Comparison of ENCODE assay signal across 1 cellular context in the genomic region with DNA sequence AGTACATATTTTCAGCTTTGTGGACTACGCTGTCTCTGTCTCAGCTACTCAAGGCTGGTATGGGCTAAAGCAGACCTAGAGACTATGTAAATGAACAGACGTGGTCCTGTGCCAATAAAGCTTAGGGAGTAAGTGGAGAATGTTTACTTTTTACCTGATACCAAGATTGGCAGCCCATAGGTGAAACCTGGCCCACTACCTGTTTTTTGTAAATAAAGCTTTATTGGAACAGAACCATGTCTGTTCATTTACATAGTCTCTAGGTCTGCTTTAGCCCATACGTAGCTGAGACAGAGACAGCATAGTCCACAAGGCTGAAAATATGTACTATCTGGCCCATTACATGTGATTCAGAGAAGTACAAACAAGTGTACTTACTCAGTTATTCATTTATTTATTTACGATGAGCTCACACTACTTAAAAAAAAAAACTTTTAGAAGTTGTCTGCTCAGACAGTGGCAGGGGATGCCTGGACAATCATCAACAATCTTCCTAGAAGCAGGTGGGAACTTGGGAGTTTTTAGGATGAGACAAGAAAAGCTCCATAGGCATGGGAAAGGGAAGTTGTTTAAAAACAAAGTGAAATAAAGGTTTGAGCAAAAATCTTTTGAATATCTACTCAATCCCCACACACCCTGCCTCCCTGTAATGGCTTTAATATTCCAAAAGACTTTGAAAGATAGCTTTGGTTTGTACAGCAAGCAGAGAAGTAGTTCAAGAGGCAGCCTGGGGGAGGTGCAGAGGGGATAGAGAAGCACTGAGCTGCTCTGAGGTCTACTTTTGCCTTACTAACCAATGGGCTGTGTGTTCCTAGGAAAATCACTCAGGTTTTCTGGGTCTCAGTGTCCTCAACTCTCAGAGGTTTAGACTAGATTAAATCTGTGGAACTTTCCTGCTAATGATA.
TF ChIP-seq lines count a peak whose summit lies in the region.

No MANE protein-coding gene starts in this region.

TF ChIP-seq in WTC11, 78 proteins besides CTCF, POLR2A, EP300 and RAD21 (continued from another document):
- no peak for TF ChIP-seq RORB (CRISPR knock-in tag; IDR thresholded peaks at IDR 0.05)
- TF ChIP-seq TEAD1 (CRISPR knock-in tag; IDR thresholded peaks at IDR 0.05): no peak
- TF ChIP-seq KAT7 (CRISPR knock-in tag; IDR thresholded peaks at IDR 0.05; ENCODE audit: borderline replicate concordance): no peak
- no peak for TF ChIP-seq ZNF317 (CRISPR knock-in tag; IDR thresholded peaks at IDR 0.05; ENCODE audit: borderline replicate concordance, low read depth)
- TF ChIP-seq, protein P1, sequence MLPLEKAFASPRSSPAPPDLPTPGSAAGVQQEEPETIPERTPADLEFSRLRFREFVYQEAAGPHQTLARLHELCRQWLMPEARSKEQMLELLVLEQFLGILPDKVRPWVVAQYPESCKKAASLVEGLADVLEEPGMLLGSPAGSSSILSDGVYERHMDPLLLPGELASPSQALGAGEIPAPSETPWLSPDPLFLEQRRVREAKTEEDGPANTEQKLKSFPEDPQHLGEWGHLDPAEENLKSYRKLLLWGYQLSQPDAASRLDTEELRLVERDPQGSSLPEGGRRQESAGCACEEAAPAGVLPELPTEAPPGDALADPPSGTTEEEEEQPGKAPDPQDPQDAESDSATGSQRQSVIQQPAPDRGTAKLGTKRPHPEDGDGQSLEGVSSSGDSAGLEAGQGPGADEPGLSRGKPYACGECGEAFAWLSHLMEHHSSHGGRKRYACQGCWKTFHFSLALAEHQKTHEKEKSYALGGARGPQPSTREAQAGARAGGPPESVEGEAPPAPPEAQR (CRISPR knock-in tag; IDR thresholded peaks at IDR 0.05): no peak
- TF ChIP-seq, protein P2, sequence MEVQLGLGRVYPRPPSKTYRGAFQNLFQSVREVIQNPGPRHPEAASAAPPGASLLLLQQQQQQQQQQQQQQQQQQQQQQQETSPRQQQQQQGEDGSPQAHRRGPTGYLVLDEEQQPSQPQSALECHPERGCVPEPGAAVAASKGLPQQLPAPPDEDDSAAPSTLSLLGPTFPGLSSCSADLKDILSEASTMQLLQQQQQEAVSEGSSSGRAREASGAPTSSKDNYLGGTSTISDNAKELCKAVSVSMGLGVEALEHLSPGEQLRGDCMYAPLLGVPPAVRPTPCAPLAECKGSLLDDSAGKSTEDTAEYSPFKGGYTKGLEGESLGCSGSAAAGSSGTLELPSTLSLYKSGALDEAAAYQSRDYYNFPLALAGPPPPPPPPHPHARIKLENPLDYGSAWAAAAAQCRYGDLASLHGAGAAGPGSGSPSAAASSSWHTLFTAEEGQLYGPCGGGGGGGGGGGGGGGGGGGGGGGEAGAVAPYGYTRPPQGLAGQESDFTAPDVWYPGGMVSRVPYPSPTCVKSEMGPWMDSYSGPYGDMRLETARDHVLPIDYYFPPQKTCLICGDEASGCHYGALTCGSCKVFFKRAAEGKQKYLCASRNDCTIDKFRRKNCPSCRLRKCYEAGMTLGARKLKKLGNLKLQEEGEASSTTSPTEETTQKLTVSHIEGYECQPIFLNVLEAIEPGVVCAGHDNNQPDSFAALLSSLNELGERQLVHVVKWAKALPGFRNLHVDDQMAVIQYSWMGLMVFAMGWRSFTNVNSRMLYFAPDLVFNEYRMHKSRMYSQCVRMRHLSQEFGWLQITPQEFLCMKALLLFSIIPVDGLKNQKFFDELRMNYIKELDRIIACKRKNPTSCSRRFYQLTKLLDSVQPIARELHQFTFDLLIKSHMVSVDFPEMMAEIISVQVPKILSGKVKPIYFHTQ (CRISPR knock-in tag; IDR thresholded peaks at IDR 0.05): no peak
- TF ChIP-seq ATF1 (CRISPR knock-in tag; IDR thresholded peaks at IDR 0.05): no peak
- TF ChIP-seq JAZF1 (CRISPR knock-in tag; IDR thresholded peaks at IDR 0.05): no peak
- TF ChIP-seq ZBTB21 (CRISPR knock-in tag; IDR thresholded peaks at IDR 0.05; ENCODE audit: borderline replicate concordance): no peak
- TF ChIP-seq, protein P3, sequence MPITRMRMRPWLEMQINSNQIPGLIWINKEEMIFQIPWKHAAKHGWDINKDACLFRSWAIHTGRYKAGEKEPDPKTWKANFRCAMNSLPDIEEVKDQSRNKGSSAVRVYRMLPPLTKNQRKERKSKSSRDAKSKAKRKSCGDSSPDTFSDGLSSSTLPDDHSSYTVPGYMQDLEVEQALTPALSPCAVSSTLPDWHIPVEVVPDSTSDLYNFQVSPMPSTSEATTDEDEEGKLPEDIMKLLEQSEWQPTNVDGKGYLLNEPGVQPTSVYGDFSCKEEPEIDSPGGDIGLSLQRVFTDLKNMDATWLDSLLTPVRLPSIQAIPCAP (CRISPR knock-in tag; IDR thresholded peaks at IDR 0.05): no peak
